ENCODE assay signal across 21 cellular contexts in the genomic region with DNA sequence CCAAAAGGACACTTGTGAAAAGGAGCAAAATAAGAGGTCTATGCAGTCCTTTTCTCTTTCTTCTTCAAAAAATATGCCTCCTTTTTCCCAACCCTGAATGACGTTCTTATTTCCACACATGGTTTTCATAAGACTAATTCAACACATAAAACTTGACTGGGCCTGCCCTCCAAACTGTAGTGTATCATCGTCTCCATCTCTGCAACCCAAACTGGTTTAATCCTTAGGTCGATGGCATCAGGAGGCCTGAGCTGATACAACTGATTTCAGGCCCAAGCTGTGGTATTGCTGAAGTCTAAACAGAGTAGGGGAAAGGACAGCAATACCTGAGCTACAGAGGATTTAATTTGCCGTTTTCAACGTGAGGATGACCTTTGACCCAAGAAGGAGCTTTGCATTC.
"Had no signal": no experiment of that assay in that cellular context is flagged by ENCODE, and none has a peak within 500 bp of the region (broad histone marks: within the 10 kb centered on the region; RNA-seq: fewer than 3 reads in every experiment).

No MANE protein-coding gene starts in this region.

- H3K4me3 Mint-ChIP-seq: activated CD4-positive, alpha-beta memory T cell treated with anti-CD3 and anti-CD28 coated beads, Interleukin-2, amount 10 ng/mL, durations not matched to agents 7 days and 5 days; activated CD8-positive, alpha-beta memory T cell treated with anti-CD3 and anti-CD28 coated beads, Interleukin-2, amount 10 ng/mL, durations not matched to agents 7 days and 5 days; activated naive CD8-positive, alpha-beta T cell treated with anti-CD3 and anti-CD28 coated beads for 36 hours; activated T-helper 17 cell treated with anti-CD3 and anti-CD28 coated beads, Interleukin-2, amount 50 U/mL, for 72 hours; dendritic cell treated with granulocyte-macrophage colony-stimulating factor and Interleukin-4, amounts not matched to agents 40 ng/mL and 50 ng/mL, for 4 days; natural killer cell treated with Interleukin-12 subunit alpha and Interleukin-12 subunit beta and Interleukin-15 and Interleukin-18, amount 100 ng/mL, for 72 hours; stimulated activated naive B cell treated with anti-CD40 and anti-IgM and Interleukin-4, amounts not matched to agents 10 μg/mL and 1 μg/mL and 100 μg/mL, for 72 hours had no signal

- H3K27ac ChIP-seq: cardiac muscle cell, lower lobe of right lung, spleen, thoracic aorta, upper lobe of right lung had no signal

- H3K9me3 Mint-ChIP-seq: activated CD4-positive, alpha-beta memory T cell treated with anti-CD3 and anti-CD28 coated beads, Interleukin-2, amount 10 ng/mL, durations not matched to agents 7 days and 5 days; activated naive CD8-positive, alpha-beta T cell treated with anti-CD3 and anti-CD28 coated beads for 36 hours; activated T-helper 17 cell treated with anti-CD3 and anti-CD28 coated beads, Interleukin-2, amount 50 U/mL, for 72 hours; dendritic cell treated with granulocyte-macrophage colony-stimulating factor and Interleukin-4, amounts not matched to agents 40 ng/mL and 50 ng/mL, for 4 days; stimulated activated naive B cell treated with anti-CD40 and anti-IgM and Interleukin-4, amounts not matched to agents 10 μg/mL and 1 μg/mL and 100 μg/mL, for 72 hours had no signal

- H3K36me3 Mint-ChIP-seq: activated CD8-positive, alpha-beta memory T cell treated with anti-CD3 and anti-CD28 coated beads, Interleukin-2, amount 10 ng/mL, durations not matched to agents 7 days and 5 days; activated naive CD8-positive, alpha-beta T cell treated with anti-CD3 and anti-CD28 coated beads for 36 hours; natural killer cell treated with Interleukin-12 subunit alpha and Interleukin-12 subunit beta and Interleukin-15 and Interleukin-18, amount 100 ng/mL, for 72 hours; stimulated activated naive B cell treated with anti-CD40 and anti-IgM and Interleukin-4, amounts not matched to agents 10 μg/mL and 1 μg/mL and 100 μg/mL, for 72 hours had no signal

- H3K4me3 ChIP-seq: cardiac muscle cell, lower lobe of right lung, spleen, thoracic aorta, upper lobe of right lung had no signal

- H3K27ac Mint-ChIP-seq: activated CD4-positive, alpha-beta memory T cell treated with anti-CD3 and anti-CD28 coated beads, Interleukin-2, amount 10 ng/mL, durations not matched to agents 7 days and 5 days; activated CD8-positive, alpha-beta memory T cell treated with anti-CD3 and anti-CD28 coated beads, Interleukin-2, amount 10 ng/mL, durations not matched to agents 7 days and 5 days; activated naive CD8-positive, alpha-beta T cell treated with anti-CD3 and anti-CD28 coated beads for 36 hours; activated T-helper 17 cell treated with anti-CD3 and anti-CD28 coated beads, Interleukin-2, amount 50 U/mL, for 72 hours; dendritic cell treated with granulocyte-macrophage colony-stimulating factor and Interleukin-4, amounts not matched to agents 40 ng/mL and 50 ng/mL, for 4 days; natural killer cell treated with Interleukin-12 subunit alpha and Interleukin-12 subunit beta and Interleukin-15 and Interleukin-18, amount 100 ng/mL, for 72 hours; stimulated activated naive B cell treated with anti-CD40 and anti-IgM and Interleukin-4, amounts not matched to agents 10 μg/mL and 1 μg/mL and 100 μg/mL, for 72 hours had no signal

- H3K27me3 ChIP-seq: cardiac muscle cell, spleen, upper lobe of right lung had no signal

- H3K4me1 ChIP-seq: lower lobe of right lung, spleen, upper lobe of right lung had no signal

- ATAC-seq: activated CD8-positive, alpha-beta memory T cell treated with anti-CD3 and anti-CD28 coated beads, Interleukin-2, amount 10 ng/mL, durations not matched to agents 7 days and 5 days; activated T-helper 17 cell treated with anti-CD3 and anti-CD28 coated beads, Interleukin-2, amount 50 U/mL, for 72 hours; left colon; lower lobe of right lung; natural killer cell treated with Interleukin-12 subunit alpha and Interleukin-12 subunit beta and Interleukin-15 and Interleukin-18, amount 100 ng/mL, for 72 hours; sciatic nerve; stimulated activated naive B cell treated with anti-CD40 and anti-IgM and Interleukin-4, amounts not matched to agents 10 μg/mL and 1 μg/mL and 100 μg/mL, for 72 hours; upper lobe of right lung had no signal

- H3K4me1 Mint-ChIP-seq: activated CD4-positive, alpha-beta memory T cell treated with anti-CD3 and anti-CD28 coated beads, Interleukin-2, amount 10 ng/mL, durations not matched to agents 7 days and 5 days; activated CD8-positive, alpha-beta memory T cell treated with anti-CD3 and anti-CD28 coated beads, Interleukin-2, amount 10 ng/mL, durations not matched to agents 7 days and 5 days; activated naive CD8-positive, alpha-beta T cell treated with anti-CD3 and anti-CD28 coated beads for 36 hours; activated T-helper 17 cell treated with anti-CD3 and anti-CD28 coated beads, Interleukin-2, amount 50 U/mL, for 72 hours; stimulated activated naive B cell treated with anti-CD40 and anti-IgM and Interleukin-4, amounts not matched to agents 10 μg/mL and 1 μg/mL and 100 μg/mL, for 72 hours had no signal

- H3K9me3 ChIP-seq: lower lobe of right lung, spleen, thoracic aorta, upper lobe of right lung had no signal

- H3K27me3 Mint-ChIP-seq: activated CD4-positive, alpha-beta memory T cell treated with anti-CD3 and anti-CD28 coated beads, Interleukin-2, amount 10 ng/mL, durations not matched to agents 7 days and 5 days; activated CD8-positive, alpha-beta memory T cell treated with anti-CD3 and anti-CD28 coated beads, Interleukin-2, amount 10 ng/mL, durations not matched to agents 7 days and 5 days; dendritic cell treated with granulocyte-macrophage colony-stimulating factor and Interleukin-4, amounts not matched to agents 40 ng/mL and 50 ng/mL, for 4 days; natural killer cell treated with Interleukin-12 subunit alpha and Interleukin-12 subunit beta and Interleukin-15 and Interleukin-18, amount 100 ng/mL, for 72 hours; stimulated activated naive B cell treated with anti-CD40 and anti-IgM and Interleukin-4, amounts not matched to agents 10 μg/mL and 1 μg/mL and 100 μg/mL, for 72 hours had no signal

- H3K36me3 ChIP-seq: cardiac muscle cell, lower lobe of right lung, spleen, upper lobe of right lung had no signal

- DNase-seq: activated CD4-positive, alpha-beta memory T cell treated with anti-CD3 and anti-CD28 coated beads, Interleukin-2, amount 10 ng/mL, durations not matched to agents 7 days and 5 days; activated CD4-positive, alpha-beta T cell treated with anti-CD3 and anti-CD28 coated beads for 4 hours; activated CD8-positive, alpha-beta memory T cell treated with anti-CD3 and anti-CD28 coated beads, Interleukin-2, amount 10 ng/mL, durations not matched to agents 7 days and 5 days; activated naive CD4-positive, alpha-beta T cell; activated naive CD8-positive, alpha-beta T cell treated with anti-CD3 and anti-CD28 coated beads for 36 hours; amniotic stem cell; effector CD8-positive, alpha-beta T cell; foreskin fibroblast; hippocampal formation; left colon; lower lobe of right lung; nucleus accumbens; spleen; stimulated activated naive B cell treated with anti-CD40 and anti-IgM and Interleukin-4, amounts not matched to agents 10 μg/mL and 1 μg/mL and 100 μg/mL, for 72 hours; upper lobe of right lung had no signal
